In the genomic region with DNA sequence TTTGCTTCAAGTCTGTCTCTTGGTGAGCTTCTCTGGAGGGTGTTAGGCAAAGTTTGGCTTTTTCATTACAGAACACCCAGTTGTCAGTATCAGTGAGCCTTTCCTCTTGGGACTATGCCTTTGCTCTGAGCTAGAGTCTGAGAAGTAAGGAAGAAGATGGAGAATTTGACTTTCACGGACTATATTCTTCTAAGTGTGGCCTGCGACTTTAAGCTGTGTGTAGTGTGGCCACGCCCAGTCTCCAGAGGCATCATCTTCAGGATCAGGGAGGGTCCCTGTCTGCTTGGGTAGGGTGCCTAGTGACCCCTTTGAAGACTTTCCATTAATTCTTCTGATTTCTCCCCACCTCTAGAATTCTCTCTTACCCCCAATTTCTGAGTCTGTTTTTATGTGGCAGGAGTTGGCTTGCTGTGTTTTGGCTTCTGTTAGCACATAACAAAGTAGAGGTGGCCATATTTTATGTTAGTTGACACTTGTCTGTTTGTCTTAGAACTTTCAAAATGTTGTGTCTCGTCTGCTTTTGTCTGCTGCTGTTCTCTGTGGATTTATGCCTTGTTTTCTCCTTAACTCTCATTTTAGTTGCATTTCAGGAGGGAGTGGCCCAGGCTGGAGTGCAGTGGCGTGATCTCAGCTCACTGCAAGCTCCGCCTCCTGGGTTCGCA, we compare ENCODE assay signal across 19 cellular contexts.
"Had no signal": no experiment of that assay in that cellular context is flagged by ENCODE, and none has a peak within 500 bp of the region (broad histone marks: within the 10 kb centered on the region; RNA-seq: fewer than 3 reads in every experiment).

No MANE protein-coding gene starts in this region.

- H3K27me3 Mint-ChIP-seq: activated CD8-positive, alpha-beta T cell treated with anti-CD3 and anti-CD28 coated beads for 36 hours; naive B cell had no signal

- H3K27ac ChIP-seq: brain microvascular endothelial cell, lower lobe of right lung, psoas muscle, suprapubic skin had no signal

- H3K4me3 Mint-ChIP-seq: activated CD8-positive, alpha-beta T cell treated with anti-CD3 and anti-CD28 coated beads for 36 hours; endodermal cell had no signal

- H3K4me3 ChIP-seq: lower lobe of right lung, psoas muscle, spleen, suprapubic skin had no signal

- H3K9me3 ChIP-seq: lower lobe of right lung, psoas muscle, suprapubic skin had no signal

- ATAC-seq: activated CD8-positive, alpha-beta T cell treated with anti-CD3 and anti-CD28 coated beads for 36 hours; activated naive CD4-positive, alpha-beta T cell treated with anti-CD3 and anti-CD28 coated beads, Interleukin-2, amount 50 U/mL, for 72 hours; lower lobe of right lung; sciatic nerve had no signal

- H3K27me3 ChIP-seq: brain microvascular endothelial cell, spleen, suprapubic skin had no signal

- DNase-seq: activated CD8-positive, alpha-beta T cell treated with anti-CD3 and anti-CD28 coated beads for 36 hours; activated T-cell treated with anti-CD3 and anti-CD28 coated beads for 4 hours; amniotic stem cell; brain microvascular endothelial cell; cerebellar nuclear complex; dermis blood vessel endothelial cell; endodermal cell; hypothalamus; lower lobe of right lung; naive B cell; psoas muscle; spleen; stimulated activated CD4-positive, alpha-beta T cell treated with anti-CD3 and anti-CD28 coated beads, Interleukin-1b, Interleukin-23, amount 100 ng/mL, for 48 hours; stimulated activated naive CD4-positive, alpha-beta T cell treated with Interleukin-2 at 50 U/mL for 16 hours; SW 1271; T1000 had no signal

- H3K27ac Mint-ChIP-seq: endodermal cell had no signal
